ENCODE assay signal across 10 cellular contexts in the genomic region with DNA sequence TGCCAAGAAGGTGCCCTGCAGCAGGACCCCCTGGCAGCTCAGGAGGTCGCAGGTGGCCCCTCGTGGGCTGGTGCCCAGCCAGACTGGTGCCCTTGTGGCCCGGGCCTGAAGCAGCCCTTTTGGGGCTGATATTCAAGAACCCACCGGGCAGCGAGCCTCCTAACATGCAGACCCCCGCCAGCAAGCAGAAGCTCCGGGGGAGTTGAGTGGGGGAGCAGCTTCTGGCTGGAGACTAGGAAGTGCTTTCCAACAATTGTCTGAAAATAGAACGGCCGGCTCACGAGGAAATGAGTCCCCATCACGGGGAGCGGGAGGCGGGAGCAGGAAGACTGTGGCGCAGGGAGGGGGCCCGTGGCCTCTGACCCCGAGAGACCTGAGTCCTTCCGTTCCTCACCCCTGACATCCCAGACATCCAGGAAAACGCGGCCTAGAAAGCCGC. TPM values are rescaled to one million over a fixed set of nuclear protein-coding genes. Genes with fewer than 3 reads are reported as not detected.
DNase-seq lines count a peak whose midpoint lies in the region; ATAC-seq and TF ChIP-seq lines count a peak whose summit lies in the region.
"Had no signal": no experiment of that assay in that cellular context is flagged by ENCODE, and none has a peak within 500 bp of the region (broad histone marks: within the 10 kb centered on the region; RNA-seq: fewer than 3 reads in every experiment).

No MANE protein-coding gene starts in this region.

- H3K9me3 Mint-ChIP-seq in activated T-helper 17 cell treated with anti-CD3 and anti-CD28 coated beads, Interleukin-2, amount 50 U/mL, for 72 hours = no peaks in the 10 kb centered on the region
- peaks cover 2% of the 10 kb centered on the region for H3K9me3 Mint-ChIP-seq in glutamatergic neuron (ENCODE audit: unreplicated experiment)
- no peaks in the 10 kb centered on the region for H3K9me3 Mint-ChIP-seq in progenitor cell of endocrine pancreas (ENCODE audit: low read depth)

- H3K27me3 Mint-ChIP-seq in activated T-helper 17 cell treated with anti-CD3 and anti-CD28 coated beads, Interleukin-2, amount 50 U/mL, for 72 hours = no peaks in the 10 kb centered on the region
- H3K27me3 Mint-ChIP-seq in glutamatergic neuron (ENCODE audit: unreplicated experiment) (peaks cover 5% of the 10 kb centered on the region), progenitor cell of endocrine pancreas (no peaks in the 10 kb centered on the region)

- no peaks in the 10 kb centered on the region for H3K9me3 ChIP-seq in sigmoid colon
- H3K9me3 ChIP-seq: body of pancreas had no signal

- TF ChIP-seq POLR2A in sigmoid colon (IDR thresholded peaks at IDR 0.05) = no peak

- TF ChIP-seq CTCF in sigmoid colon (IDR thresholded peaks at IDR 0.05) (no peak), glutamatergic neuron (IDR thresholded peaks at IDR 0.05; ENCODE audit: partially characterized antibody, unreplicated experiment) (no peak), progenitor cell of endocrine pancreas (IDR thresholded peaks at IDR 0.05; ENCODE audit: unreplicated experiment) (no peak)

- intact Hi-C loops in left ventricle myocardium superior (cut with micrococcal nuclease) = no loop called here
- intact Hi-C loops in sigmoid colon (cut with DNase I) = no loop called here

- H3K27ac Mint-ChIP-seq in activated T-helper 17 cell treated with anti-CD3 and anti-CD28 coated beads, Interleukin-2, amount 50 U/mL, for 72 hours = no peak overlapping the region
- H3K27ac Mint-ChIP-seq in glutamatergic neuron (ENCODE audit: unreplicated experiment) (no peak overlapping the region), progenitor cell of endocrine pancreas (no peak overlapping the region)

- no peaks in the 10 kb centered on the region for H3K36me3 Mint-ChIP-seq in activated T-helper 17 cell treated with anti-CD3 and anti-CD28 coated beads, Interleukin-2, amount 50 U/mL, for 72 hours (ENCODE audit: low read depth)
- no peaks in the 10 kb centered on the region for H3K36me3 Mint-ChIP-seq in glutamatergic neuron (ENCODE audit: unreplicated experiment)
- H3K36me3 Mint-ChIP-seq in progenitor cell of endocrine pancreas (ENCODE audit: insufficient read depth) = no peaks in the 10 kb centered on the region

- H3K27me3 ChIP-seq in sigmoid colon = peaks cover 0 to 26% (median 11%) of the 10 kb centered on the region in 3 donors
- H3K27me3 ChIP-seq: body of pancreas had no signal

- no peaks in the 10 kb centered on the region for H3K36me3 ChIP-seq in sigmoid colon

- peak overlapping the region in 1 of 4 donors; percentile 5 for H3K4me3 ChIP-seq in sigmoid colon
- H3K4me3 ChIP-seq: body of pancreas had no signal

- WGBS in sigmoid colon, 2 donors = 43 to 69% methylated on average over 20 of the region's 20 CpGs

- H3K4me1 ChIP-seq in sigmoid colon = peaks cover 0 to 13% (median 0%) of the 10 kb centered on the region in 4 donors

- peak; percentile 49 for DNase-seq in EH (ENCODE audit: low read depth)
- DNase-seq in left ventricle myocardium superior = peak; percentile 72
- DNase-seq in sigmoid colon = no peak
- no peak for DNase-seq in glutamatergic neuron
- DNase-seq in progenitor cell of endocrine pancreas (ENCODE audit: low spot score, unreplicated experiment) = no peak
- DNase-seq in retina = no peak

- no peaks in the 10 kb centered on the region for H3K4me1 Mint-ChIP-seq in activated T-helper 17 cell treated with anti-CD3 and anti-CD28 coated beads, Interleukin-2, amount 50 U/mL, for 72 hours
- H3K4me1 Mint-ChIP-seq in glutamatergic neuron (ENCODE audit: low read depth, unreplicated experiment) (no peaks in the 10 kb centered on the region), progenitor cell of endocrine pancreas (ENCODE audit: low read depth) (peaks cover 3% of the 10 kb centered on the region)

- peak overlapping the region; percentile 38 for H3K4me3 Mint-ChIP-seq in activated T-helper 17 cell treated with anti-CD3 and anti-CD28 coated beads, Interleukin-2, amount 50 U/mL, for 72 hours
- H3K4me3 Mint-ChIP-seq in glutamatergic neuron (ENCODE audit: unreplicated experiment) = no peak overlapping the region
- no peak overlapping the region for H3K4me3 Mint-ChIP-seq in progenitor cell of endocrine pancreas (ENCODE audit: low read depth)

- no peak for ATAC-seq in activated T-helper 17 cell treated with anti-CD3 and anti-CD28 coated beads, Interleukin-2, amount 50 U/mL, for 72 hours (replicated peaks)
- ATAC-seq in left ventricle myocardium superior = peak; percentile 77
- no peak for ATAC-seq in HG03196 (IDR thresholded peaks at IDR 0.05; ENCODE audit: unreplicated experiment)
- ATAC-seq: body of pancreas had no signal

- no peak for TF ChIP-seq EP300 in sigmoid colon (IDR thresholded peaks at IDR 0.05)

- peak overlapping the region; percentile 58 to 75 (median 68) for H3K27ac ChIP-seq in sigmoid colon
- H3K27ac ChIP-seq: VCaP had no signal

RNA-seq across cellular contexts. Expression of a gene that starts 9.5 kb away (rescaled TPM):
- 100 to 1,000 TPM; 116 to 147 TPM for total RNA-seq in activated T-helper 17 cell treated with anti-CD3 and anti-CD28 coated beads, Interleukin-2, amount 50 U/mL, for 72 hours
- total RNA-seq in left ventricle myocardium superior = 32.0 TPM
- 10 to 100 TPM; 18.9 to 35.7 (median 26.2) TPM for total RNA-seq in sigmoid colon
- 10 to 100 TPM; 16.2 to 78.3 (median 22.9) TPM for polyA plus RNA-seq in sigmoid colon
- total RNA-seq in glutamatergic neuron (ENCODE audit: unreplicated experiment) = 108 TPM
- 145 and 150 TPM in 2 replicates for total RNA-seq in progenitor cell of endocrine pancreas

RNA-seq across cellular contexts. Expression of a gene that starts 16.8 kb away (rescaled TPM):
- 10 to 100 TPM; 40.1 to 41.5 TPM for total RNA-seq in activated T-helper 17 cell treated with anti-CD3 and anti-CD28 coated beads, Interleukin-2, amount 50 U/mL, for 72 hours
- total RNA-seq in left ventricle myocardium superior = 47.2 TPM
- 10 to 100 TPM; 22.1 to 57.6 (median 42.5) TPM for total RNA-seq in sigmoid colon
- 10 to 100 TPM; 34.8 to 43.0 (median 42.1) TPM for polyA plus RNA-seq in sigmoid colon
- total RNA-seq in glutamatergic neuron (ENCODE audit: unreplicated experiment) = 10.5 TPM
- total RNA-seq in progenitor cell of endocrine pancreas = 21.5 and 26.2 TPM in 2 replicates

RNA-seq across cellular contexts. Expression of a gene that starts 42.3 kb away (rescaled TPM):
- total RNA-seq in activated T-helper 17 cell treated with anti-CD3 and anti-CD28 coated beads, Interleukin-2, amount 50 U/mL, for 72 hours = not detected
- total RNA-seq in left ventricle myocardium superior = 0.22 TPM
- total RNA-seq in sigmoid colon = under 1 TPM in 1 of 4 donors, not detected in 3; 0.28 TPM
- 10 to 100 TPM in 2 of 3 donors, 1 to 10 TPM in 1; 8.4 to 60.3 (median 10.2) TPM for polyA plus RNA-seq in sigmoid colon
- 20.7 TPM for total RNA-seq in glutamatergic neuron (ENCODE audit: unreplicated experiment)
- total RNA-seq in progenitor cell of endocrine pancreas = 7.4 and 8.6 TPM in 2 replicates

RNA-seq across cellular contexts. Expression of a gene that starts 54.4 kb away (rescaled TPM):
- total RNA-seq in activated T-helper 17 cell treated with anti-CD3 and anti-CD28 coated beads, Interleukin-2, amount 50 U/mL, for 72 hours = 1 to 10 TPM; 1.8 to 5.1 TPM
- total RNA-seq in left ventricle myocardium superior = 9.4 TPM
- total RNA-seq in sigmoid colon = 10 to 100 TPM in 3 of 4 donors, 1 to 10 TPM in 1; 8.4 to 31.6 (median 18.9) TPM
- polyA plus RNA-seq in sigmoid colon = 10 to 100 TPM; 30.7 to 86.2 (median 39.6) TPM
- total RNA-seq in glutamatergic neuron (ENCODE audit: unreplicated experiment) = 28.0 TPM
- 12.7 and 13.9 TPM in 2 replicates for total RNA-seq in progenitor cell of endocrine pancreas

RNA-seq across cellular contexts. Expression of a gene that starts 56.2 kb away (rescaled TPM):
- 10 to 100 TPM; 26.4 to 46.4 TPM for total RNA-seq in activated T-helper 17 cell treated with anti-CD3 and anti-CD28 coated beads, Interleukin-2, amount 50 U/mL, for 72 hours
- total RNA-seq in left ventricle myocardium superior (11.8 TPM), sigmoid colon (10 to 100 TPM; 23.3 to 52.8 (median 41.6) TPM), glutamatergic neuron (ENCODE audit: unreplicated experiment) (56.6 TPM), progenitor cell of endocrine pancreas (29.1 and 32.1 TPM in 2 replicates)
- 10 to 100 TPM; 50.5 to 68.0 (median 66.6) TPM for polyA plus RNA-seq in sigmoid colon

Comparison
In these comparisons a context has a peak if more than half of its experiments do, and no peak if none do; other contexts are left out.
1. DNase-seq: peak in EH (single experiment) and left ventricle myocardium superior (single experiment); none in sigmoid colon (single experiment), glutamatergic neuron (single experiment), progenitor cell of endocrine pancreas (single experiment) and retina (single experiment).